In genomic region chr3:186258968-186259367, GRCh38 we compare ENCODE assay signal across 9 cellular contexts.
A peak's percentile ranks its signal among the peaks of the same experiment; 100 is the strongest.
DNase-seq lines count a peak whose midpoint lies in the region; ATAC-seq and TF ChIP-seq lines count a peak whose summit lies in the region.
"Had no signal": no experiment of that assay in that cellular context is flagged by ENCODE, and none has a peak within 500 bp of the region (broad histone marks: within the 10 kb centered on the region; RNA-seq: fewer than 3 reads in every experiment).

No MANE protein-coding gene starts in this region.

- no peaks in the 10 kb centered on the region for H3K27me3 ChIP-seq in BE2C
- no peaks in the 10 kb centered on the region for H3K27me3 ChIP-seq in KMS-11 (ENCODE audit: insufficient read depth, low read depth)
- no peaks in the 10 kb centered on the region for H3K27me3 ChIP-seq in adrenal gland
- H3K27me3 ChIP-seq: upper lobe of left lung had no signal

- peaks cover 18% of the 10 kb centered on the region for H3K4me1 ChIP-seq in BE2C
- H3K4me1 ChIP-seq in KMS-11 (ENCODE audit: low read depth, poor library complexity, severe bottlenecking) = peaks cover 5% of the 10 kb centered on the region
- H3K4me1 ChIP-seq in adrenal gland (replicated peaks in 1 of 2) = peaks cover 4 to 12% of the 10 kb centered on the region in 2 donors

- intact Hi-C loops in adrenal gland (cut with DNase I) = loop anchor here in 1 of 2 donors (10.0 kb wide), 1 partner anchor 276 kb away; no protein-coding TSS in a partner anchor

- H3K9ac ChIP-seq in KMS-11 = no peak overlapping the region

- H3K27ac ChIP-seq in KMS-11 = no peak overlapping the region
- peak overlapping the region in 4 of 5 donors; percentile 38 to 82 (median 70) for H3K27ac ChIP-seq in adrenal gland
- H3K27ac ChIP-seq: upper lobe of left lung had no signal

- ATAC-seq in GM19035 (IDR thresholded peaks at IDR 0.05; ENCODE audit: unreplicated experiment) = no peak

- no peak for TF ChIP-seq POLR2A in adrenal gland (IDR thresholded peaks at IDR 0.05)

- WGBS in adrenal gland, 4 donors = 61 to 76% (median 70%) methylated on average over 9 to 12 of the region's 12 CpGs

- peak; percentile 67 for DNase-seq in BE2C
- DNase-seq in adrenal gland = no peak
- DNase-seq in left kidney (ENCODE audit: low read depth, low spot score) = peak; percentile 72
- DNase-seq in kidney glomerular epithelial cell (lab: John Stamatoyannopoulos, UW) = no peak
- DNase-seq in NCI-H2196 treated with DMSO at 0.1 percent for 48 hours (lab: John Stamatoyannopoulos, UW; ENCODE audit: unreplicated experiment) = no peak
- DNase-seq in amygdala (lab: John Stamatoyannopoulos, UW) = no peak

- H2AFZ ChIP-seq in KMS-11 (ENCODE audit: low read depth) = peak overlapping the region; percentile 60; the same call in 1 of the 2 replicates

- H3K36me3 ChIP-seq in BE2C (no peaks in the 10 kb centered on the region), KMS-11 (ENCODE audit: insufficient read depth) (no peaks in the 10 kb centered on the region), adrenal gland (replicated peaks in 1 of 2) (no peaks in the 10 kb centered on the region)
- H3K36me3 ChIP-seq: upper lobe of left lung had no signal

- H3K4me3 ChIP-seq in BE2C (ENCODE audit: low read depth, low read length) = peak overlapping the region; percentile 54
- H3K4me3 ChIP-seq in KMS-11 (IDR thresholded peaks at IDR 0.05; ENCODE audit: insufficient read depth, low read depth, low read length) = no peak overlapping the region
- no peak overlapping the region for H3K4me3 ChIP-seq in adrenal gland
- H3K4me3 ChIP-seq: upper lobe of left lung had no signal

- no peaks in the 10 kb centered on the region for H4K20me1 ChIP-seq in KMS-11 (ENCODE audit: insufficient read depth)

- no peaks in the 10 kb centered on the region for H3K79me2 ChIP-seq in KMS-11 (ENCODE audit: insufficient read depth, low read depth)

- TF ChIP-seq CTCF in BE2C (IDR thresholded peaks at IDR 0.05; ENCODE audit: low read depth, low read length) (no peak), KMS-11 (conservative IDR thresholded peaks at IDR 0.05; ENCODE audit: low read depth, low read length) (no peak), adrenal gland (IDR thresholded peaks at IDR 0.05) (no peak)

- H3K9me3 ChIP-seq in BE2C (no peaks in the 10 kb centered on the region), adrenal gland (replicated peaks in 1 of 3) (no peaks in the 10 kb centered on the region)
- H3K9me3 ChIP-seq: upper lobe of left lung had no signal

- peak overlapping the region; percentile 19; the same call in 1 of the 2 replicates for H3K4me2 ChIP-seq in KMS-11

Comparison
In these comparisons a context has a peak if more than half of its experiments do, and no peak if none do; other contexts are left out.
1. DNase-seq: peak in BE2C (single experiment) and left kidney (single experiment); none in adrenal gland (0 of 7), kidney glomerular epithelial cell (single experiment), NCI-H2196 treated with DMSO at 0.1 percent for 48 hours (single experiment) and amygdala (0 of 56).